Comparison of ENCODE assay signal across 10 cellular contexts in the genomic region with DNA sequence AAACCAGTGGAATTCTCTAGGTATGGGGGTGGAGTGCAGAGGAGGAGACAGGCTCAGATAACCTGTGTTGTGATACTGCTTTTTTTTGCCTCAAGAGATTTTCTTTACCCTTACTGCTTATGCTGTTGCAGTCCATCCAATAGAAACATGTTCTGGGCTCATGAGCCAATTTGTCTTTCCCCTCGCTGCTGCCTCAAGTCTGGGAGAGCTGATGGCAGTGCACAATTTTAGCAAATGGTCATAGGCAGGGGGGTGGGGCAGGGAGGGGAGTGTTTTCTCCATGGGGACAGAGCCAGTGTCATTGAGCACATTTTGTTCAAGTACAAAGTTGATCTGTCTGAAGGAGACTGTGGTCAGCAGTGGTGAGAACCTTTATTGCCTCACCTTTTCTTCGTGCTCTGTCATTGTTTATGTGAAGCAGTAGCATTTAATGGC.
DNase-seq lines count a peak whose midpoint lies in the region; ATAC-seq and TF ChIP-seq lines count a peak whose summit lies in the region.
"Had no signal": no experiment of that assay in that cellular context is flagged by ENCODE, and none has a peak within 500 bp of the region (broad histone marks: within the 10 kb centered on the region; RNA-seq: fewer than 3 reads in every experiment).

No MANE protein-coding gene starts in this region.

- peak in 3 of 4 donors; percentile 77 to 97 (median 94) for TF ChIP-seq EP300 in upper lobe of left lung (IDR thresholded peaks at IDR 0.05)

- intact Hi-C loops in mucosa of descending colon (cut with DNase I, micrococcal nuclease) = no loop called here

- peaks cover 23% of the 10 kb centered on the region for H3K4me1 ChIP-seq in effector memory CD4-positive, alpha-beta T cell (ENCODE audit: control insufficient read depth, insufficient read depth, low read length, poor library complexity, severe bottlenecking)
- H3K4me1 ChIP-seq in mucosa of descending colon (ENCODE audit: low read depth) (peaks cover 14% of the 10 kb centered on the region), upper lobe of left lung (peaks cover 65 to 82% (median 71%) of the 10 kb centered on the region in 4 donors)

- H3K9me3 Mint-ChIP-seq in activated naive CD4-positive, alpha-beta T cell treated with anti-CD3 and anti-CD28 coated beads, Interleukin-2, amount 10 ng/mL, durations not matched to agents 7 days and 5 days = no peaks in the 10 kb centered on the region

- peak overlapping the region; percentile 55 for H3K27ac ChIP-seq in effector memory CD4-positive, alpha-beta T cell (ENCODE audit: insufficient read depth, low read length, poor library complexity, severe bottlenecking)
- H3K27ac ChIP-seq in upper lobe of left lung = peak overlapping the region; percentile 64 to 81 (median 68)
- H3K27ac ChIP-seq: C4-2B had no signal

- H3K4me3 ChIP-seq in effector memory CD4-positive, alpha-beta T cell (ENCODE audit: insufficient read depth, low read depth, low read length, poor library complexity, severe bottlenecking) = no peak overlapping the region
- no peak overlapping the region for H3K4me3 ChIP-seq in mucosa of descending colon
- no peak overlapping the region for H3K4me3 ChIP-seq in upper lobe of left lung

- peaks cover 48% of the 10 kb centered on the region for H3K4me1 Mint-ChIP-seq in activated naive CD4-positive, alpha-beta T cell treated with anti-CD3 and anti-CD28 coated beads, Interleukin-2, amount 10 ng/mL, durations not matched to agents 7 days and 5 days

- 46 to 54% methylated on average over 2 of the region's 2 CpGs for WGBS in upper lobe of left lung, 2 donors

- ATAC-seq in mucosa of descending colon (peak; percentile 60), upper lobe of left lung (ENCODE audit: low FRiP score in 2 of 2) (peak; percentile 63 to 91), GM21515 (IDR thresholded peaks at IDR 0.05; ENCODE audit: unreplicated experiment) (no peak), GM19452 (IDR thresholded peaks at IDR 0.05; ENCODE audit: unreplicated experiment) (no peak)

- H3K27ac Mint-ChIP-seq in activated naive CD4-positive, alpha-beta T cell treated with anti-CD3 and anti-CD28 coated beads, Interleukin-2, amount 10 ng/mL, durations not matched to agents 7 days and 5 days = peak overlapping the region; percentile 20

- DNase-seq in activated naive CD4-positive, alpha-beta T cell treated with anti-CD3 and anti-CD28 coated beads, Interleukin-2, amount 10 ng/mL, durations not matched to agents 7 days and 5 days = no peak
- DNase-seq in activated naive CD4-positive, alpha-beta T cell treated with Interleukin-2 at 50 U/mL for 16 hours = no peak
- no peak for DNase-seq in effector memory CD4-positive, alpha-beta T cell
- no peak for DNase-seq in mucosa of descending colon
- peak in 1 of 2 donors; percentile 77 for DNase-seq in upper lobe of left lung
- DNase-seq in ACHN = no peak
- DNase-seq: activated effector memory CD4-positive, alpha-beta T cell treated with Interleukin-2 at 50 U/mL for 16 hours had no signal

- TF ChIP-seq CTCF in mucosa of descending colon (IDR thresholded peaks at IDR 0.05) (no peak), upper lobe of left lung (IDR thresholded peaks at IDR 0.05) (no peak)

- H3K4me3 Mint-ChIP-seq in activated naive CD4-positive, alpha-beta T cell treated with anti-CD3 and anti-CD28 coated beads, Interleukin-2, amount 10 ng/mL, durations not matched to agents 7 days and 5 days = no peak overlapping the region

- H3K27me3 ChIP-seq in effector memory CD4-positive, alpha-beta T cell (replicated peaks; ENCODE audit: control insufficient read depth, insufficient read depth, low read length, poor library complexity, severe bottlenecking) = no peaks in the 10 kb centered on the region
- no peaks in the 10 kb centered on the region for H3K27me3 ChIP-seq in upper lobe of left lung

- peaks cover 16% of the 10 kb centered on the region for H3K36me3 ChIP-seq in effector memory CD4-positive, alpha-beta T cell (ENCODE audit: control insufficient read depth, insufficient read depth, low read length)
- H3K36me3 ChIP-seq in mucosa of descending colon (ENCODE audit: low read depth) (no peaks in the 10 kb centered on the region), upper lobe of left lung (no peaks in the 10 kb centered on the region)

- no peaks in the 10 kb centered on the region for H3K9me3 ChIP-seq in effector memory CD4-positive, alpha-beta T cell (ENCODE audit: control insufficient read depth, low read length)
- H3K9me3 ChIP-seq in mucosa of descending colon (no peaks in the 10 kb centered on the region), upper lobe of left lung (no peaks in the 10 kb centered on the region)

- CTCF ChIA-PET in activated naive CD4-positive, alpha-beta T cell treated with anti-CD3 and anti-CD28 coated beads, Interleukin-2, amount 10 ng/mL, durations not matched to agents 7 days and 5 days (lab: Charles Lee) = no interaction called here

- peaks cover 42% of the 10 kb centered on the region for H3K36me3 Mint-ChIP-seq in activated naive CD4-positive, alpha-beta T cell treated with anti-CD3 and anti-CD28 coated beads, Interleukin-2, amount 10 ng/mL, durations not matched to agents 7 days and 5 days

- no peaks in the 10 kb centered on the region for H3K27me3 Mint-ChIP-seq in activated naive CD4-positive, alpha-beta T cell treated with anti-CD3 and anti-CD28 coated beads, Interleukin-2, amount 10 ng/mL, durations not matched to agents 7 days and 5 days

- in situ Hi-C loops in ACHN (cut with HindIII; ENCODE audit: low pct_ligation_motif_present, low pct_unique_long_range_greater_than_20kb, low sequenced_read_pairs) = no loop called here

- peak in 1 of 4 donors; percentile 24 for TF ChIP-seq POLR2A in upper lobe of left lung (IDR thresholded peaks at IDR 0.05)

Comparison
In these comparisons a context has a peak if more than half of its experiments do, and no peak if none do; other contexts are left out.
1. ATAC-seq: peak in mucosa of descending colon (single experiment) and upper lobe of left lung (2 of 2); none in GM21515 (single experiment) and GM19452 (single experiment).